Comparison of ENCODE assay signal across 8 cellular contexts in genomic region chr11:47400813-47401279, GRCh38. TPM values are rescaled to one million over a fixed set of nuclear protein-coding genes. Genes with fewer than 3 reads are reported as not detected.
DNase-seq lines count a peak whose midpoint lies in the region; ATAC-seq and TF ChIP-seq lines count a peak whose summit lies in the region.

No MANE protein-coding gene starts in this region.

- TF ChIP-seq RAD21 in liver (IDR thresholded peaks at IDR 0.05), result no peak

- H3K9ac ChIP-seq in liver (ENCODE audit: low read depth in 1 of 2, low read length in 2 of 2), result peak overlapping the region in 1 of 2 donors; percentile 3

- H3K27me3 ChIP-seq in liver (ENCODE audit: control insufficient read depth in 4 of 4, insufficient read depth in 4 of 4, low read length in 3 of 4), result no peaks in the 10 kb centered on the region
- H3K27me3 ChIP-seq in aorta (ENCODE audit: control insufficient read depth in 1 of 2, insufficient read depth in 2 of 2, low read length in 1 of 2), result no peaks in the 10 kb centered on the region

- no peaks in the 10 kb centered on the region for H3K36me3 ChIP-seq in liver (ENCODE audit: control insufficient read depth in 4 of 4, insufficient read depth in 3 of 4, low read depth in 1 of 4, low read length in 3 of 4)
- no peaks in the 10 kb centered on the region for H3K36me3 ChIP-seq in aorta (ENCODE audit: control insufficient read depth in 1 of 2, insufficient read depth in 2 of 2, low read length in 1 of 2)

- H3K9me3 Mint-ChIP-seq in stimulated activated naive CD8-positive, alpha-beta T cell treated with anti-CD3 and anti-CD28 coated beads, Interleukin-15, Interleukin-2, amounts not matched to agents 100 ng/mL and 50 ng/mL, for 24 hours, result no peaks in the 10 kb centered on the region
- no peaks in the 10 kb centered on the region for H3K9me3 Mint-ChIP-seq in activated T-helper 2 cell treated with anti-CD3 and anti-CD28 coated beads, Interferon-gamma antibody, Interleukin-2, Interleukin-4, amounts not matched to agents 10 μg/mL and 5 μg/mL and 100 μg/mL, durations not matched to agents 14 hours and 24 hours and 36 hours

- TF ChIP-seq CTCF in liver (IDR thresholded peaks at IDR 0.05; ENCODE audit: low read depth, low read length, missing input control), result no peak
- no peak for TF ChIP-seq CTCF in omental fat pad (IDR thresholded peaks at IDR 0.05)

- intact Hi-C loops in activated T-helper 2 cell treated with anti-CD3 and anti-CD28 coated beads, Interferon-gamma antibody, Interleukin-2, Interleukin-4, amounts not matched to agents 10 μg/mL and 5 μg/mL and 100 μg/mL, durations not matched to agents 14 hours and 24 hours and 36 hours (cut with micrococcal nuclease), result no loop called here
- intact Hi-C loops in aorta (cut with DNase I), result loop anchor here in 1 of 2 donors (10.0 kb wide), 1 partner anchor 174 kb away; the partner anchor contains the start of genes KBTBD4 and NDUFS3

- peak overlapping the region; percentile 74 for H3K27ac Mint-ChIP-seq in stimulated activated naive CD8-positive, alpha-beta T cell treated with anti-CD3 and anti-CD28 coated beads, Interleukin-15, Interleukin-2, amounts not matched to agents 100 ng/mL and 50 ng/mL, for 24 hours
- H3K27ac Mint-ChIP-seq in activated T-helper 2 cell treated with anti-CD3 and anti-CD28 coated beads, Interferon-gamma antibody, Interleukin-2, Interleukin-4, amounts not matched to agents 10 μg/mL and 5 μg/mL and 100 μg/mL, durations not matched to agents 14 hours and 24 hours and 36 hours, result peak overlapping the region; percentile 71

- DNase-seq in stimulated activated naive CD8-positive, alpha-beta T cell treated with anti-CD3 and anti-CD28 coated beads, Interleukin-15, Interleukin-2, amounts not matched to agents 100 U/mL and 50 U/mL, for 24 hours, result no peak
- DNase-seq in activated T-helper 2 cell treated with anti-CD3 and anti-CD28 coated beads, Interferon-gamma antibody, Interleukin-2, Interleukin-4, amounts not matched to agents 10 μg/mL and 5 μg/mL and 100 μg/mL, durations not matched to agents 14 hours and 24 hours and 36 hours (ENCODE audit: low spot score), result no peak
- DNase-seq in aorta (peak in 1 of 2 donors; percentile 44), omental fat pad (ENCODE audit: low spot score) (no peak), AG08396 (ENCODE audit: low spot score) (no peak)

- no peaks in the 10 kb centered on the region for H3K36me3 Mint-ChIP-seq in stimulated activated naive CD8-positive, alpha-beta T cell treated with anti-CD3 and anti-CD28 coated beads, Interleukin-15, Interleukin-2, amounts not matched to agents 100 ng/mL and 50 ng/mL, for 24 hours (ENCODE audit: low read depth)
- H3K36me3 Mint-ChIP-seq in activated T-helper 2 cell treated with anti-CD3 and anti-CD28 coated beads, Interferon-gamma antibody, Interleukin-2, Interleukin-4, amounts not matched to agents 10 μg/mL and 5 μg/mL and 100 μg/mL, durations not matched to agents 14 hours and 24 hours and 36 hours (ENCODE audit: low read depth), result no peaks in the 10 kb centered on the region

- H3K9me3 ChIP-seq in liver (ENCODE audit: control insufficient read depth in 4 of 4, low read length in 3 of 4) (no peaks in the 10 kb centered on the region), aorta (ENCODE audit: control insufficient read depth, low read length) (no peaks in the 10 kb centered on the region)

- peak overlapping the region; percentile 66 for H3K4me3 Mint-ChIP-seq in stimulated activated naive CD8-positive, alpha-beta T cell treated with anti-CD3 and anti-CD28 coated beads, Interleukin-15, Interleukin-2, amounts not matched to agents 100 ng/mL and 50 ng/mL, for 24 hours
- peak overlapping the region; percentile 63 for H3K4me3 Mint-ChIP-seq in activated T-helper 2 cell treated with anti-CD3 and anti-CD28 coated beads, Interferon-gamma antibody, Interleukin-2, Interleukin-4, amounts not matched to agents 10 μg/mL and 5 μg/mL and 100 μg/mL, durations not matched to agents 14 hours and 24 hours and 36 hours (ENCODE audit: low read depth)

- H3K4me1 ChIP-seq in liver (ENCODE audit: control insufficient read depth in 4 of 4, insufficient read depth in 4 of 4, low read length in 3 of 4) (peaks cover 2 to 11% (median 7%) of the 10 kb centered on the region in 4 donors), aorta (ENCODE audit: control insufficient read depth in 1 of 2, insufficient read depth in 2 of 2, low read length in 2 of 2) (no peaks in the 10 kb centered on the region)

- WGBS in liver, result 45% methylated on average over 8 of the region's 8 CpGs
- WGBS in aorta, 2 donors, result 4 to 9% methylated on average over 8 of the region's 8 CpGs

- H3K4me3 ChIP-seq in liver (ENCODE audit: low read depth in 1 of 3, low read length in 3 of 3) (peak overlapping the region in 1 of 3 donors; percentile 51), aorta (ENCODE audit: low read length in 2 of 2) (peak overlapping the region in 1 of 2 donors; percentile 44)

- no peaks in the 10 kb centered on the region for H3K27me3 Mint-ChIP-seq in stimulated activated naive CD8-positive, alpha-beta T cell treated with anti-CD3 and anti-CD28 coated beads, Interleukin-15, Interleukin-2, amounts not matched to agents 100 ng/mL and 50 ng/mL, for 24 hours
- no peaks in the 10 kb centered on the region for H3K27me3 Mint-ChIP-seq in activated T-helper 2 cell treated with anti-CD3 and anti-CD28 coated beads, Interferon-gamma antibody, Interleukin-2, Interleukin-4, amounts not matched to agents 10 μg/mL and 5 μg/mL and 100 μg/mL, durations not matched to agents 14 hours and 24 hours and 36 hours (ENCODE audit: low read depth)

- H3K27ac ChIP-seq in liver (ENCODE audit: low read depth in 1 of 2, low read length in 2 of 2), result peak overlapping the region; percentile 51 to 59
- H3K27ac ChIP-seq in aorta (ENCODE audit: low read depth in 1 of 2, low read length in 2 of 2), result peak overlapping the region; percentile 2 to 75

- H3K4me1 Mint-ChIP-seq in stimulated activated naive CD8-positive, alpha-beta T cell treated with anti-CD3 and anti-CD28 coated beads, Interleukin-15, Interleukin-2, amounts not matched to agents 100 ng/mL and 50 ng/mL, for 24 hours (ENCODE audit: low read depth), result peaks cover 15% of the 10 kb centered on the region
- peaks cover 15% of the 10 kb centered on the region for H3K4me1 Mint-ChIP-seq in activated T-helper 2 cell treated with anti-CD3 and anti-CD28 coated beads, Interferon-gamma antibody, Interleukin-2, Interleukin-4, amounts not matched to agents 10 μg/mL and 5 μg/mL and 100 μg/mL, durations not matched to agents 14 hours and 24 hours and 36 hours (ENCODE audit: low read depth)

- no peak for ATAC-seq in stimulated activated naive CD8-positive, alpha-beta T cell treated with anti-CD3 and anti-CD28 coated beads, Interleukin-15, Interleukin-2, amounts not matched to agents 100 U/mL and 50 U/mL, for 24 hours
- ATAC-seq in HG03159 (IDR thresholded peaks at IDR 0.05; ENCODE audit: unreplicated experiment), result peak; percentile 55
- ATAC-seq in aorta (ENCODE audit: low FRiP score), result peak; percentile 66
- ATAC-seq in omental fat pad (ENCODE audit: low FRiP score), result no peak

TF ChIP-seq in liver, 16 proteins besides CTCF, POLR2A, EP300 and RAD21:
- no peak for TF ChIP-seq EGR1 (IDR thresholded peaks at IDR 0.05; ENCODE audit: low read depth in 2 of 2)
- TF ChIP-seq SP1 (IDR thresholded peaks at IDR 0.05), result no peak
- TF ChIP-seq YY1 (IDR thresholded peaks at IDR 0.05), result no peak
- TF ChIP-seq RXRA (IDR thresholded peaks at IDR 0.05), result no peak
- no peak for TF ChIP-seq FOXA2 (IDR thresholded peaks at IDR 0.05)
- TF ChIP-seq GABPA (IDR thresholded peaks at IDR 0.05 in 1 of 2, conservative IDR thresholded peaks at IDR 0.05 in 1 of 2), result no peak

RNA-seq across cellular contexts. Expression of gene SLC39A13, which starts 7.5 kb away (rescaled TPM):
- 12.5 and 15.2 TPM in 2 replicates for total RNA-seq in activated T-helper 2 cell treated with anti-CD3 and anti-CD28 coated beads, Interferon-gamma antibody, Interleukin-2, Interleukin-4, amounts not matched to agents 10 μg/mL and 5 μg/mL and 100 μg/mL, durations not matched to agents 14 hours and 24 hours and 36 hours
- 10 to 100 TPM in 1 of 2 donors, 1 to 10 TPM in 1; 8.2 to 13.0 TPM for total RNA-seq in liver
- polyA plus RNA-seq in liver, result 10 to 100 TPM in 1 of 2 donors, 1 to 10 TPM in 1; 8.4 to 17.5 TPM
- total RNA-seq in aorta, result 10 to 100 TPM; 75.1 to 88.9 TPM
- polyA plus RNA-seq in aorta, result 100 to 1,000 TPM in 1 of 2 donors, 10 to 100 TPM in 1; 34.7 to 118 TPM
- 10 to 100 TPM; 41.5 to 57.1 (median 50.6) TPM for total RNA-seq in omental fat pad

RNA-seq across cellular contexts. Expression of gene SPI1, which starts 22.5 kb away (rescaled TPM):
- 0.11 TPM in 1 of 2 replicates, not detected in the other for total RNA-seq in activated T-helper 2 cell treated with anti-CD3 and anti-CD28 coated beads, Interferon-gamma antibody, Interleukin-2, Interleukin-4, amounts not matched to agents 10 μg/mL and 5 μg/mL and 100 μg/mL, durations not matched to agents 14 hours and 24 hours and 36 hours
- total RNA-seq in liver (10 to 100 TPM; 12.5 to 14.2 TPM), aorta (10 to 100 TPM; 41.0 to 56.0 TPM), omental fat pad (10 to 100 TPM; 25.0 to 69.4 (median 48.4) TPM)
- polyA plus RNA-seq in liver (10 to 100 TPM in 1 of 2 donors, 1 to 10 TPM in 1; 2.3 to 14.4 TPM), aorta (10 to 100 TPM in 1 of 2 donors, 1 to 10 TPM in 1; 6.3 to 37.8 TPM)

RNA-seq across cellular contexts. Expression of gene PSMC3, which starts 25.4 kb away (rescaled TPM):
- total RNA-seq in activated T-helper 2 cell treated with anti-CD3 and anti-CD28 coated beads, Interferon-gamma antibody, Interleukin-2, Interleukin-4, amounts not matched to agents 10 μg/mL and 5 μg/mL and 100 μg/mL, durations not matched to agents 14 hours and 24 hours and 36 hours, result 214 and 219 TPM in 2 replicates
- total RNA-seq in liver, result 10 to 100 TPM; 58.0 to 96.6 TPM
- 100 to 1,000 TPM; 110 TPM for polyA plus RNA-seq in liver
- total RNA-seq in aorta, result 100 to 1,000 TPM in 1 of 2 donors, 10 to 100 TPM in 1; 84.2 to 117 TPM
- 100 to 1,000 TPM; 181 to 204 TPM for polyA plus RNA-seq in aorta
- total RNA-seq in omental fat pad, result 100 to 1,000 TPM in 3 of 4 donors, 10 to 100 TPM in 1; 90.1 to 142 (median 123) TPM

RNA-seq across cellular contexts. Expression of gene RAPSN, which starts 48.1 kb away (rescaled TPM):
- 0.18 and 1.3 TPM in 2 replicates for total RNA-seq in activated T-helper 2 cell treated with anti-CD3 and anti-CD28 coated beads, Interferon-gamma antibody, Interleukin-2, Interleukin-4, amounts not matched to agents 10 μg/mL and 5 μg/mL and 100 μg/mL, durations not matched to agents 14 hours and 24 hours and 36 hours
- under 1 TPM in 1 of 2 donors, not detected in 1; 0.59 TPM for total RNA-seq in liver
- polyA plus RNA-seq in liver, result under 1 TPM; 0.12 to 0.28 TPM
- total RNA-seq in aorta, result under 1 TPM; 0.66 to 0.71 TPM
- polyA plus RNA-seq in aorta, result under 1 TPM in 1 of 2 donors, not detected in 1; 0.46 TPM
- under 1 TPM in 2 of 4 donors, not detected in 2; 0.24 to 0.37 TPM for total RNA-seq in omental fat pad

RNA-seq across cellular contexts. Expression of gene MYBPC3, which starts 48.3 kb away (rescaled TPM):
- not detected in 2 replicates for total RNA-seq in activated T-helper 2 cell treated with anti-CD3 and anti-CD28 coated beads, Interferon-gamma antibody, Interleukin-2, Interleukin-4, amounts not matched to agents 10 μg/mL and 5 μg/mL and 100 μg/mL, durations not matched to agents 14 hours and 24 hours and 36 hours
- under 1 TPM in 1 of 2 donors, not detected in 1; 0.25 TPM for total RNA-seq in liver
- polyA plus RNA-seq in liver, result under 1 TPM in 1 of 2 donors, not detected in 1; 0.01 TPM
- under 1 TPM; 0.15 to 0.42 TPM for total RNA-seq in aorta
- 1 to 10 TPM in 1 of 2 donors, under 1 TPM in 1; 0.03 to 1.9 TPM for polyA plus RNA-seq in aorta
- under 1 TPM; 0.19 to 0.79 (median 0.21) TPM for total RNA-seq in omental fat pad

Comparison
In these comparisons a context has a peak if more than half of its experiments do, and no peak if none do; other contexts are left out.
1. ATAC-seq: peak in HG03159 (single experiment) and aorta (single experiment); none in stimulated activated naive CD8-positive, alpha-beta T cell treated with anti-CD3 and anti-CD28 coated beads, Interleukin-15, Interleukin-2, amounts not matched to agents 100 U/mL and 50 U/mL, for 24 hours (single experiment) and omental fat pad (single experiment).
2. RNA of gene SPI1, which starts 22.5 kb away (total RNA-seq): 41.0 to 56.0 TPM in aorta, 25.0 to 69.4 TPM in omental fat pad and 12.5 to 14.2 TPM in liver; 0.11 TPM in activated T-helper 2 cell treated with anti-CD3 and anti-CD28 coated beads, Interferon-gamma antibody, Interleukin-2, Interleukin-4, amounts not matched to agents 10 μg/mL and 5 μg/mL and 100 μg/mL, durations not matched to agents 14 hours and 24 hours and 36 hours; every median in the first group is over 10 times any median in the second.